16 cellular contexts compared by ENCODE assay signal in genomic region chr22:35819421-35819820, GRCh38.
DNase-seq lines count a peak whose midpoint lies in the region; ATAC-seq, FAIRE-seq and TF ChIP-seq lines count a peak whose summit lies in the region.
"Had no signal": no experiment of that assay in that cellular context is flagged by ENCODE, and none has a peak within 500 bp of the region (broad histone marks: within the 10 kb centered on the region; RNA-seq: fewer than 3 reads in every experiment).

No MANE protein-coding gene starts in this region.

- H3K4me1 ChIP-seq in HepG2 (ENCODE audit: insufficient read depth, low read length) (peaks cover 74% of the 10 kb centered on the region), psoas muscle (peaks cover 54% of the 10 kb centered on the region), lower lobe of right lung (peaks cover 6% of the 10 kb centered on the region)
- H3K4me1 ChIP-seq: BLaER1 treated with 17β-estradiol and CSF1 and Interleukin-3, amounts not matched to agents 10 nM and 100 nM had no signal

- in situ Hi-C loops in HepG2 (cut with HindIII; ENCODE audit: extremely low pct_ligation_motif_present, low pct_unique_long_range_greater_than_20kb) = no loop called here

- peaks cover 15% of the 10 kb centered on the region for H3K79me2 ChIP-seq in HepG2 (ENCODE audit: insufficient read depth, low read length)

- POLR2A ChIA-PET in HepG2 (lab: Yijun Ruan, JAX) = interaction anchor here (1.4 kb wide), 1 partner anchor 16 kb away, joined by 5 read pairs; no protein-coding TSS in a partner anchor

- peak overlapping the region; percentile 31 for H3K27ac Mint-ChIP-seq in activated T-cell treated with anti-CD3 and anti-CD28 coated beads, Interleukin-2, amount 50 U/mL, for 72 hours
- H3K27ac Mint-ChIP-seq: B cell; CD8-positive, alpha-beta T cell had no signal

- H3K36me3 Mint-ChIP-seq in activated T-cell treated with anti-CD3 and anti-CD28 coated beads, Interleukin-2, amount 50 U/mL, for 72 hours (ENCODE audit: insufficient read depth in 2 of 2) = peaks cover 0 to 1% of the 10 kb centered on the region in 2 donors
- H3K36me3 Mint-ChIP-seq: CD8-positive, alpha-beta T cell had no signal

- H3K4me3 Mint-ChIP-seq in activated T-cell treated with anti-CD3 and anti-CD28 coated beads, Interleukin-2, amount 50 U/mL, for 72 hours = no peak overlapping the region
- H3K4me3 Mint-ChIP-seq: B cell; CD8-positive, alpha-beta T cell; H9 had no signal

- TF ChIP-seq EP300 in HepG2 (IDR thresholded peaks at IDR 0.05; ENCODE audit: low read depth in 2 of 2, low read length in 2 of 2) = 0 out of 4 replicates have a peak, but pooled peaks of 1 of the 2 experiments have one; percentile 22
- TF ChIP-seq EP300 in HepG2 (CRISPR knock-in tag; IDR thresholded peaks at IDR 0.05; ENCODE audit: borderline replicate concordance) = no peak

- peak overlapping the region; percentile 34 for H3K27ac ChIP-seq in HepG2 (ENCODE audit: extremely low read length, insufficient read depth, low read length)
- H3K27ac ChIP-seq in psoas muscle = peak overlapping the region; percentile 21
- no peak overlapping the region for H3K27ac ChIP-seq in lower lobe of right lung
- H3K27ac ChIP-seq: 22Rv1; BLaER1 treated with 17β-estradiol and CSF1 and Interleukin-3, amounts not matched to agents 10 nM and 100 nM had no signal

- no peak for TF ChIP-seq POLR2A in HepG2 (IDR thresholded peaks at IDR 0.05; ENCODE audit: insufficient read depth in 1 of 2, low read depth in 2 of 2, low read length in 2 of 2)

- no peaks in the 10 kb centered on the region for H3K36me3 ChIP-seq in HepG2 (replicated peaks in 1 of 2; ENCODE audit: control insufficient read depth in 1 of 2, insufficient read depth in 2 of 2, low read length in 2 of 2)
- no peaks in the 10 kb centered on the region for H3K36me3 ChIP-seq in psoas muscle (ENCODE audit: insufficient read depth in 1 of 2, low read depth in 1 of 2)
- H3K36me3 ChIP-seq in lower lobe of right lung = no peaks in the 10 kb centered on the region
- H3K36me3 ChIP-seq: BLaER1 treated with 17β-estradiol and CSF1 and Interleukin-3, amounts not matched to agents 10 nM and 100 nM had no signal

- DNase-seq in activated T-cell treated with anti-CD3 and anti-CD28 coated beads, Interleukin-2, amount 50 U/mL, for 72 hours = no peak
- DNase-seq in activated T-cell treated with anti-CD3 and anti-CD28 coated beads, Interleukin-2, amount 50 U/mL, for 1 hour = no peak
- DNase-seq in HepG2 (ENCODE audit: low spot score) (peak; percentile 54), psoas muscle (no peak), HPDE6-E6E7 (ENCODE audit: extremely low spot score) (no peak), lower lobe of right lung (no peak)
- DNase-seq: Calu3; CD8-positive, alpha-beta T cell; DMS79 treated with DMSO at 0.1 percent for 48 hours; GF-D8; H9 had no signal

- H4K20me1 ChIP-seq in HepG2 (ENCODE audit: insufficient read depth, low read length) = no peaks in the 10 kb centered on the region
- H4K20me1 ChIP-seq: BLaER1 treated with 17β-estradiol and CSF1 and Interleukin-3, amounts not matched to agents 10 nM and 100 nM had no signal

- no peak for FAIRE-seq in HepG2 (lab: Jason Lieb, UNC)
- FAIRE-seq: H1 had no signal

- H3K9ac ChIP-seq in HepG2 (ENCODE audit: insufficient read depth, low read depth, low read length) = no peak overlapping the region
- H3K9ac ChIP-seq: BLaER1 treated with 17β-estradiol and CSF1 and Interleukin-3, amounts not matched to agents 10 nM and 100 nM had no signal

- H3K9me3 ChIP-seq in HepG2 (ENCODE audit: low read length) (no peaks in the 10 kb centered on the region), psoas muscle (no peaks in the 10 kb centered on the region), lower lobe of right lung (no peaks in the 10 kb centered on the region)
- H3K9me3 ChIP-seq: BLaER1 treated with 17β-estradiol and CSF1 and Interleukin-3, amounts not matched to agents 10 nM and 100 nM had no signal

- no peak overlapping the region for H2AFZ ChIP-seq in HepG2 (ENCODE audit: low read length)

- no peak for TF ChIP-seq CTCF in HepG2 (CRISPR knock-in tag; IDR thresholded peaks at IDR 0.05)
- TF ChIP-seq CTCF in psoas muscle (IDR thresholded peaks at IDR 0.05) = no peak
- TF ChIP-seq CTCF in lower lobe of right lung (IDR thresholded peaks at IDR 0.05) = no peak

- no peak for ATAC-seq in activated T-cell treated with anti-CD3 and anti-CD28 coated beads, Interleukin-2, amount 50 U/mL, for 72 hours (replicated peaks in 1 of 2)
- ATAC-seq in HepG2 (no peak), psoas muscle (no peak), lower lobe of right lung (no peak), GM21825 (IDR thresholded peaks at IDR 0.05; ENCODE audit: unreplicated experiment) (no peak)
- ATAC-seq: CD8-positive, alpha-beta T cell had no signal

- no peaks in the 10 kb centered on the region for H3K9me3 Mint-ChIP-seq in activated T-cell treated with anti-CD3 and anti-CD28 coated beads, Interleukin-2, amount 50 U/mL, for 72 hours
- H3K9me3 Mint-ChIP-seq: CD8-positive, alpha-beta T cell; H9 had no signal

- CTCF ChIA-PET in HepG2 (lab: Yijun Ruan, JAX; ENCODE audit: low intra/inter-chr PET ratio, low total read pairs) = no interaction called here

- TF ChIP-seq RAD21 in HepG2 (CRISPR knock-in tag; IDR thresholded peaks at IDR 0.05) = no peak

- H3K4me2 ChIP-seq in HepG2 (ENCODE audit: low read depth, low read length) = no peak overlapping the region; the same call in 1 of the 2 replicates
- H3K4me2 ChIP-seq: BLaER1 treated with 17β-estradiol and CSF1 and Interleukin-3, amounts not matched to agents 10 nM and 100 nM had no signal

- H3K4me1 Mint-ChIP-seq in activated T-cell treated with anti-CD3 and anti-CD28 coated beads, Interleukin-2, amount 50 U/mL, for 72 hours (ENCODE audit: low read depth) = no peaks in the 10 kb centered on the region
- H3K4me1 Mint-ChIP-seq: B cell had no signal

- H3K27me3 Mint-ChIP-seq in activated T-cell treated with anti-CD3 and anti-CD28 coated beads, Interleukin-2, amount 50 U/mL, for 72 hours (ENCODE audit: low read depth) = no peaks in the 10 kb centered on the region

- BruUV-seq in HepG2 (replicated peaks; lab: Mats Ljungman, UMichigan) = no TSS peak

- WGBS in HepG2 (ENCODE audit: low lambda C conversion rate) = 4% methylated on average over 1 of the region's 1 CpG
- 78 to 93% (median 83%) methylated on average over 1 of the region's 1 CpG for WGBS in psoas muscle, 3 donors

- intact Hi-C loops in HepG2 (cut with micrococcal nuclease; ENCODE audit: unreplicated experiment) = no loop called here
- intact Hi-C loops in psoas muscle (cut with DNase I) = no loop called here
- intact Hi-C loops in lower lobe of right lung (cut with DNase I) = no loop called here

- H3K27me3 ChIP-seq in HepG2 (ENCODE audit: control insufficient read depth in 1 of 2, insufficient read depth in 2 of 2, low read length in 2 of 2) = no peaks in the 10 kb centered on the region
- no peaks in the 10 kb centered on the region for H3K27me3 ChIP-seq in psoas muscle (ENCODE audit: insufficient read depth in 3 of 3, low read length in 2 of 3)
- H3K27me3 ChIP-seq in lower lobe of right lung (ENCODE audit: low read depth) = no peaks in the 10 kb centered on the region
- H3K27me3 ChIP-seq: BLaER1 treated with 17β-estradiol and CSF1 and Interleukin-3, amounts not matched to agents 10 nM and 100 nM had no signal

- H3K4me3 ChIP-seq in HepG2 (replicated peaks in 1 of 3; ENCODE audit: insufficient read depth in 1 of 3, low read depth in 2 of 3, low read length in 3 of 3) = no peak overlapping the region
- H3K4me3 ChIP-seq in psoas muscle = no peak overlapping the region
- H3K4me3 ChIP-seq in lower lobe of right lung = no peak overlapping the region
- H3K4me3 ChIP-seq: BLaER1 treated with 17β-estradiol and CSF1 and Interleukin-3, amounts not matched to agents 10 nM and 100 nM had no signal

TF ChIP-seq in HepG2, 621 proteins besides CTCF, POLR2A, EP300 and RAD21 (continues in another document):
- TF ChIP-seq RARA (CRISPR knock-in tag; IDR thresholded peaks at IDR 0.05) = peak; percentile 45
- peak; percentile 56; the same call in 1 of the 2 replicates for TF ChIP-seq POGK (CRISPR knock-in tag; conservative IDR thresholded peaks at IDR 0.05)
- TF ChIP-seq BCL6 (CRISPR knock-in tag; IDR thresholded peaks at IDR 0.05) = peak; percentile 86
- peak; percentile 38; the same call in 1 of the 2 replicates for TF ChIP-seq HOMEZ (CRISPR knock-in tag; IDR thresholded peaks at IDR 0.05; ENCODE audit: low read depth)
